In genomic region chr1:40023379-40023944, GRCh38 we compare ENCODE assay signal across 39 cellular contexts.
"Had no signal": no experiment of that assay in that cellular context is flagged by ENCODE, and none has a peak within 500 bp of the region (broad histone marks: within the 10 kb centered on the region; RNA-seq: fewer than 3 reads in every experiment).

No MANE protein-coding gene starts in this region.

- H3K27me3 ChIP-seq: body of pancreas, colonic mucosa, heart left ventricle had no signal

- H3K27ac ChIP-seq: adrenal gland, body of pancreas, cardiac muscle cell, colonic mucosa, epithelial cell of prostate, esophagus squamous epithelium, gastroesophageal sphincter, heart left ventricle, WERI-Rb-1 had no signal

- H3K36me3 Mint-ChIP-seq: activated CD4-positive, alpha-beta memory T cell treated with anti-CD3 and anti-CD28 coated beads for 36 hours; activated naive CD8-positive, alpha-beta T cell treated with anti-CD3 and anti-CD28 coated beads for 36 hours had no signal

- H3K36me3 ChIP-seq: adrenal gland, cardiac muscle cell, colonic mucosa, esophagus squamous epithelium, gastroesophageal sphincter, heart left ventricle, WERI-Rb-1 had no signal

- ATAC-seq: activated CD4-positive, alpha-beta T cell treated with anti-CD3 and anti-CD28 coated beads for 36 hours; activated CD8-positive, alpha-beta memory T cell treated with anti-CD3 and anti-CD28 coated beads, Interleukin-2, amount 10 ng/mL, durations not matched to agents 7 days and 5 days; activated CD8-positive, alpha-beta T cell treated with anti-CD3 and anti-CD28 coated beads, Interleukin-2, amount 10 ng/mL, durations not matched to agents 7 days and 5 days; activated naive CD8-positive, alpha-beta T cell treated with anti-CD3 and anti-CD28 coated beads, Interleukin-2, amount 50 U/mL, for 24 hours; body of pancreas; gastroesophageal sphincter; heart left ventricle; T-helper 17 cell had no signal

- H3K9me3 Mint-ChIP-seq: activated CD4-positive, alpha-beta memory T cell treated with anti-CD3 and anti-CD28 coated beads for 36 hours; activated naive CD4-positive, alpha-beta T cell treated with anti-CD3 and anti-CD28 coated beads, Interleukin-2, amount 50 U/mL, for 24 hours had no signal

- DNase-seq: activated CD4-positive, alpha-beta memory T cell treated with anti-CD3 and anti-CD28 coated beads for 36 hours; activated CD4-positive, alpha-beta T cell treated with anti-CD3 and anti-CD28 coated beads for 36 hours; activated CD4-positive, alpha-beta T cell treated with anti-CD3 and anti-CD28 coated beads, Interleukin-2, amount 10 ng/mL, durations not matched to agents 24 days and 14 days; activated CD4-positive, CD25-positive, alpha-beta regulatory T cell; activated CD4-positive, CD25-positive, alpha-beta regulatory T cell treated with anti-CD3 and anti-CD28 coated beads, Interleukin-2, amount 50 U/mL, for 72 hours; activated CD8-positive, alpha-beta memory T cell treated with anti-CD3 and anti-CD28 coated beads, Interleukin-2, amount 10 ng/mL, durations not matched to agents 7 days and 5 days; activated CD8-positive, alpha-beta memory T cell treated with anti-CD3 and anti-CD28 coated beads, Interleukin-2, amount 50 U/mL, for 4 hours; activated CD8-positive, alpha-beta T cell treated with anti-CD3 and anti-CD28 coated beads, Interleukin-2, amount 10 ng/mL, durations not matched to agents 7 days and 5 days; activated effector memory CD4-positive, alpha-beta T cell treated with anti-CD3 and anti-CD28 coated beads, Interleukin-2, amount 50 U/mL, for 16 hours; activated naive CD4-positive, alpha-beta T cell treated with anti-CD3 and anti-CD28 coated beads for 36 hours; activated naive CD8-positive, alpha-beta T cell treated with anti-CD3 and anti-CD28 coated beads for 36 hours; activated naive CD8-positive, alpha-beta T cell treated with anti-CD3 and anti-CD28 coated beads, Interleukin-2, amount 50 U/mL, for 24 hours; activated T-cell treated with anti-CD3 and anti-CD28 coated beads, Interleukin-2, amount 50 U/mL, for 1 hour; activated T-cell treated with anti-CD3 and anti-CD28 coated beads, Interleukin-2, amount 50 U/mL, for 48 hours; adrenal gland; amygdala; aorta; body of pancreas; central memory CD4-positive, alpha-beta T cell; cerebellar nuclear complex; colonic mucosa; effector CD8-positive, alpha-beta T cell; esophagus squamous epithelium; foreskin melanocyte; glutamatergic neuron; heart left ventricle; T-helper 1 cell; T-helper 17 cell; T1000; WERI-Rb-1 had no signal

- H3K4me3 ChIP-seq: adrenal gland, body of pancreas, cardiac muscle cell, colonic mucosa, esophagus squamous epithelium, gastroesophageal sphincter, heart left ventricle had no signal

- H3K4me3 Mint-ChIP-seq: activated CD4-positive, alpha-beta memory T cell treated with anti-CD3 and anti-CD28 coated beads for 36 hours; activated CD4-positive, alpha-beta T cell treated with anti-CD3 and anti-CD28 coated beads for 36 hours; activated CD4-positive, alpha-beta T cell treated with anti-CD3 and anti-CD28 coated beads, Interleukin-2, amount 10 ng/mL, durations not matched to agents 24 days and 14 days; activated CD8-positive, alpha-beta memory T cell treated with anti-CD3 and anti-CD28 coated beads, Interleukin-2, amount 10 ng/mL, durations not matched to agents 7 days and 5 days; activated CD8-positive, alpha-beta T cell treated with anti-CD3 and anti-CD28 coated beads, Interleukin-2, amount 10 ng/mL, durations not matched to agents 7 days and 5 days; activated naive CD4-positive, alpha-beta T cell treated with anti-CD3 and anti-CD28 coated beads for 36 hours; activated naive CD4-positive, alpha-beta T cell treated with anti-CD3 and anti-CD28 coated beads, Interleukin-2, amount 50 U/mL, for 24 hours; activated naive CD8-positive, alpha-beta T cell treated with anti-CD3 and anti-CD28 coated beads for 36 hours; activated naive CD8-positive, alpha-beta T cell treated with anti-CD3 and anti-CD28 coated beads, Interleukin-2, amount 50 U/mL, for 24 hours; activated T-helper 1 cell treated with anti-CD3 and anti-CD28 coated beads, Interleukin-12 subunit alpha, Interleukin-12 subunit beta, Interleukin-2, Interleukin-4 antibody, amounts not matched to agents 30 ng/mL and 10 ng/mL and 1 ng/mL, durations not matched to agents 14 hours and 24 hours and 36 hours; T-helper 17 cell; T-helper 2 cell treated with Interferon-gamma antibody and Interleukin-4, amounts not matched to agents 5 μg/mL and 100 μg/mL, for 36 hours had no signal

- H3K27me3 Mint-ChIP-seq: activated naive CD4-positive, alpha-beta T cell treated with anti-CD3 and anti-CD28 coated beads, Interleukin-2, amount 50 U/mL, for 24 hours had no signal

- H3K4me1 ChIP-seq: adrenal gland, body of pancreas, colonic mucosa, esophagus squamous epithelium, gastroesophageal sphincter, heart left ventricle had no signal

- H3K27ac Mint-ChIP-seq: activated CD4-positive, alpha-beta memory T cell treated with anti-CD3 and anti-CD28 coated beads for 36 hours; activated CD4-positive, alpha-beta T cell treated with anti-CD3 and anti-CD28 coated beads for 36 hours; activated CD4-positive, alpha-beta T cell treated with anti-CD3 and anti-CD28 coated beads, Interleukin-2, amount 10 ng/mL, durations not matched to agents 24 days and 14 days; activated CD8-positive, alpha-beta memory T cell treated with anti-CD3 and anti-CD28 coated beads, Interleukin-2, amount 10 ng/mL, durations not matched to agents 7 days and 5 days; activated CD8-positive, alpha-beta T cell treated with anti-CD3 and anti-CD28 coated beads, Interleukin-2, amount 10 ng/mL, durations not matched to agents 7 days and 5 days; activated naive CD4-positive, alpha-beta T cell treated with anti-CD3 and anti-CD28 coated beads for 36 hours; activated naive CD4-positive, alpha-beta T cell treated with anti-CD3 and anti-CD28 coated beads, Interleukin-2, amount 50 U/mL, for 24 hours; activated naive CD8-positive, alpha-beta T cell treated with anti-CD3 and anti-CD28 coated beads for 36 hours; activated naive CD8-positive, alpha-beta T cell treated with anti-CD3 and anti-CD28 coated beads, Interleukin-2, amount 50 U/mL, for 24 hours; activated T-helper 1 cell treated with anti-CD3 and anti-CD28 coated beads, Interleukin-12 subunit alpha, Interleukin-12 subunit beta, Interleukin-2, Interleukin-4 antibody, amounts not matched to agents 30 ng/mL and 10 ng/mL and 1 ng/mL, durations not matched to agents 14 hours and 24 hours and 36 hours; activated T-helper 2 cell treated with anti-CD3 and anti-CD28 coated beads, Interferon-gamma antibody, Interleukin-2, Interleukin-4, amounts not matched to agents 10 μg/mL and 5 μg/mL and 100 μg/mL, durations not matched to agents 14 hours and 24 hours and 36 hours; T-helper 17 cell; T-helper 2 cell treated with Interferon-gamma antibody and Interleukin-4, amounts not matched to agents 5 μg/mL and 100 μg/mL, for 36 hours had no signal

- FAIRE-seq: endometrium, endothelial cell of umbilical vein had no signal

- H3K9me3 ChIP-seq: adrenal gland, body of pancreas, colonic mucosa had no signal

- H3K4me1 Mint-ChIP-seq: activated CD4-positive, alpha-beta T cell treated with anti-CD3 and anti-CD28 coated beads for 36 hours; activated CD4-positive, alpha-beta T cell treated with anti-CD3 and anti-CD28 coated beads, Interleukin-2, amount 10 ng/mL, durations not matched to agents 24 days and 14 days; activated CD8-positive, alpha-beta memory T cell treated with anti-CD3 and anti-CD28 coated beads, Interleukin-2, amount 10 ng/mL, durations not matched to agents 7 days and 5 days; activated naive CD4-positive, alpha-beta T cell treated with anti-CD3 and anti-CD28 coated beads, Interleukin-2, amount 50 U/mL, for 24 hours; activated naive CD8-positive, alpha-beta T cell treated with anti-CD3 and anti-CD28 coated beads for 36 hours; activated naive CD8-positive, alpha-beta T cell treated with anti-CD3 and anti-CD28 coated beads, Interleukin-2, amount 50 U/mL, for 24 hours; T-helper 17 cell had no signal
